11 cellular contexts compared by ENCODE assay signal in the genomic region with DNA sequence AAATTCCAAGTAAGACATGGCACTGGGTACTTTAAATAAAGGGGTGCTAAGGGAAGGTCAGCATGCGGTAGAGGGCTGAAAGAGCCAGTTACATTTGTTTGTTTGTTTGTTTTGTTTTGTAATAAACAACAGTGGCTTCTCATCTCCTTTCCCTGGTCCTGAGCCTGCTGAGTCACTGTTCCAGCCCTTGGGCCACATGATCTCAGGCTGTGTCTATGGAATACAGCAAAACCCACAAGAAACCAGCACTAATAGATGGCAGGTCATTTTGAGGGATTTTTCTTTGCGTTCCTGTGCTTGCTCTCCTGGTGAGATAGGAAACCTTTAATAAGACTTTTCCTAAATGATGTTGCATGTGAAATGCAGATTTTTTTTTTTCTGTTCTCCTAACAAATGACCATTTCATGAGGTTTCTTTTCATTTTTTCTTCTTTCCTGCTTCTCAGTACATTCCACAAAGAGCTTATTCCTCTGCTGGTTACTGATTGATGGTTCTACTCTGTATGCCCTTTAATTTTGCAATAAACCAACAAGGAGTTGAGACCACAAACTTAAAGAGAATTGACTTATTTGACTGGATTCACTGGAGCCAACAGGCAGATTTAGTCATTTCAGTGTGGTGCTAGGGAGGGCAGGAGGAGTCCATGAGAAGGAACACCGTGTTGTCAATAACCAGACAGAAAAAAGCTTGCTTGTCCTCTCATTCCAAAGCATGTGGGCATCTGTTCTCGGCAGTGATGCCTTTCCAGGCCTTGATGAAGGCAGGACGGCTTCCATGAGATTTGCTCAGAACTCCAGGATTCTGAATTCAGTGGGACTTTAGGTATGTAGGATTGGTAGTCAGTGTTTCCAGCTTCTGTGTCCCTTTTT.
DNase-seq lines count a peak whose midpoint lies in the region; ATAC-seq lines count a peak whose summit lies in the region.
"Had no signal": no experiment of that assay in that cellular context is flagged by ENCODE, and none has a peak within 500 bp of the region (broad histone marks: within the 10 kb centered on the region; RNA-seq: fewer than 3 reads in every experiment).

No MANE protein-coding gene starts in this region.

- H3K36me3 Mint-ChIP-seq in activated CD8-positive, alpha-beta memory T cell treated with anti-CD3 and anti-CD28 coated beads, Interleukin-2, amount 10 ng/mL, durations not matched to agents 7 days and 5 days, result peaks cover 3% of the 10 kb centered on the region

- H3K9me3 Mint-ChIP-seq in activated CD8-positive, alpha-beta memory T cell treated with anti-CD3 and anti-CD28 coated beads, Interleukin-2, amount 10 ng/mL, durations not matched to agents 7 days and 5 days (ENCODE audit: low read depth), result no peaks in the 10 kb centered on the region

- peaks cover 22% of the 10 kb centered on the region for H3K4me1 Mint-ChIP-seq in activated CD8-positive, alpha-beta memory T cell treated with anti-CD3 and anti-CD28 coated beads, Interleukin-2, amount 10 ng/mL, durations not matched to agents 7 days and 5 days

- peak; percentile 73 for DNase-seq in EH (ENCODE audit: low read depth)
- peak; percentile 20 for DNase-seq in NAMALWA (ENCODE audit: low spot score)
- DNase-seq in dedifferentiated amniotic fluid mesenchymal stem cell (ENCODE audit: extremely low spot score), result peak; percentile 53
- peak; percentile 4 for DNase-seq in occipital lobe (lab: John Stamatoyannopoulos, UW)
- DNase-seq in NCI-H82 (lab: John Stamatoyannopoulos, UW), result no peak
- no peak for DNase-seq in activated CD8-positive, alpha-beta memory T cell treated with anti-CD3 and anti-CD28 coated beads, Interleukin-2, amount 10 ng/mL, durations not matched to agents 7 days and 5 days
- DNase-seq: glutamatergic neuron, NCI-H446, sigmoid colon had no signal

- no peak for ATAC-seq in HG03469 (IDR thresholded peaks at IDR 0.05; ENCODE audit: unreplicated experiment)
- no peak for ATAC-seq in activated CD8-positive, alpha-beta memory T cell treated with anti-CD3 and anti-CD28 coated beads, Interleukin-2, amount 10 ng/mL, durations not matched to agents 7 days and 5 days
- ATAC-seq in GM21447 (IDR thresholded peaks at IDR 0.05; ENCODE audit: unreplicated experiment), result no peak

- no peak overlapping the region for H3K4me3 Mint-ChIP-seq in activated CD8-positive, alpha-beta memory T cell treated with anti-CD3 and anti-CD28 coated beads, Interleukin-2, amount 10 ng/mL, durations not matched to agents 7 days and 5 days

- no peaks in the 10 kb centered on the region for H3K27me3 Mint-ChIP-seq in activated CD8-positive, alpha-beta memory T cell treated with anti-CD3 and anti-CD28 coated beads, Interleukin-2, amount 10 ng/mL, durations not matched to agents 7 days and 5 days

- CTCF ChIA-PET in activated CD8-positive, alpha-beta memory T cell treated with anti-CD3 and anti-CD28 coated beads, Interleukin-2, amount 10 ng/mL, durations not matched to agents 7 days and 5 days (lab: Charles Lee), result interaction anchor here (1.2 kb wide), 1 partner anchor 565 kb away, joined by 3 read pairs; no protein-coding TSS in a partner anchor

- H3K27ac Mint-ChIP-seq in activated CD8-positive, alpha-beta memory T cell treated with anti-CD3 and anti-CD28 coated beads, Interleukin-2, amount 10 ng/mL, durations not matched to agents 7 days and 5 days, result no peak overlapping the region

Comparison
In these comparisons a context has a peak if more than half of its experiments do, and no peak if none do; other contexts are left out.
1. DNase-seq: peak in EH (single experiment), NAMALWA (single experiment), dedifferentiated amniotic fluid mesenchymal stem cell (single experiment) and occipital lobe (single experiment); none in NCI-H82 (single experiment) and activated CD8-positive, alpha-beta memory T cell treated with anti-CD3 and anti-CD28 coated beads, Interleukin-2, amount 10 ng/mL, durations not matched to agents 7 days and 5 days (single experiment).